15 cellular contexts compared by ENCODE assay signal in genomic region chr19:5045956-5046338, GRCh38.
DNase-seq lines count a peak whose midpoint lies in the region; ATAC-seq, FAIRE-seq and TF ChIP-seq lines count a peak whose summit lies in the region.
"Had no signal": no experiment of that assay in that cellular context is flagged by ENCODE, and none has a peak within 500 bp of the region (broad histone marks: within the 10 kb centered on the region; RNA-seq: fewer than 3 reads in every experiment).

No MANE protein-coding gene starts in this region.

- in situ Hi-C loops in IMR-90 (cut with MboI; ENCODE audit: low sequenced_read_pairs) = no loop called here
- in situ Hi-C loops in transverse colon (cut with MboI; ENCODE audit: low pct_ligation_motif_present in 1 of 4, low pct_unique_long_range_greater_than_20kb in 1 of 4, low sequenced_read_pairs in 3 of 4) = loop anchor here in 1 of 4 donors (25.0 kb wide), 1 partner anchor 184 kb away; the partner anchor contains the start of gene PLIN3

- H3K36me3 Mint-ChIP-seq in astrocyte (ENCODE audit: low read depth, unreplicated experiment) = peaks cover 11% of the 10 kb centered on the region

- H3K9me3 ChIP-seq in IMR-90 (ENCODE audit: control insufficient read depth, insufficient read depth, low read length) = no peaks in the 10 kb centered on the region
- no peaks in the 10 kb centered on the region for H3K9me3 ChIP-seq in astrocyte (ENCODE audit: insufficient read depth, low read depth, low read length)
- H3K9me3 ChIP-seq in mesodermal cell (ENCODE audit: control insufficient read depth, low read length) = no peaks in the 10 kb centered on the region
- no peaks in the 10 kb centered on the region for H3K9me3 ChIP-seq in transverse colon

- no peak overlapping the region for H2BK20ac ChIP-seq in IMR-90 (ENCODE audit: low read depth, low read length)

- no peaks in the 10 kb centered on the region for H3K9me3 Mint-ChIP-seq in astrocyte (ENCODE audit: unreplicated experiment)
- H3K9me3 Mint-ChIP-seq: CD4-positive, CD25-positive, alpha-beta regulatory T cell; T-helper 2 cell treated with Interferon-gamma antibody and Interleukin-4, amounts not matched to agents 5 μg/mL and 100 μg/mL, for 36 hours had no signal

- H3K79me1 ChIP-seq in IMR-90 (ENCODE audit: low read depth in 1 of 2, low read length in 2 of 2) = peaks cover 5 to 62% of the 10 kb centered on the region in 2 experiments

- H3K27ac ChIP-seq in IMR-90 (ENCODE audit: insufficient read depth, low read length) (no peak overlapping the region), astrocyte (ENCODE audit: low read depth, low read length) (peak overlapping the region; percentile 8), mesodermal cell (ENCODE audit: low read depth, low read length, severe bottlenecking) (peak overlapping the region; percentile 16), transverse colon (peak overlapping the region; percentile 77 to 89 (median 82))

- H3K23ac ChIP-seq in IMR-90 (ENCODE audit: low read depth, low read length) = no peak overlapping the region

- H2AFZ ChIP-seq in IMR-90 (replicated peaks; ENCODE audit: low read length, poor library complexity) (peak overlapping the region; percentile 12), astrocyte (ENCODE audit: low read depth, low read length) (no peak overlapping the region)

- FAIRE-seq in astrocyte (lab: Jason Lieb, UNC) = no peak
- FAIRE-seq: K562 had no signal

- H2BK120ac ChIP-seq in IMR-90 (ENCODE audit: low read depth, low read length) = no peak overlapping the region

- H4K5ac ChIP-seq in IMR-90 (ENCODE audit: low read depth, low read length) = no peak overlapping the region

- TF ChIP-seq CTCF in IMR-90 (conservative IDR thresholded peaks at IDR 0.05; ENCODE audit: low read depth, low read length) (no peak), astrocyte (IDR thresholded peaks at IDR 0.05; ENCODE audit: insufficient read depth, low read depth, low read length) (no peak), transverse colon (IDR thresholded peaks at IDR 0.05) (peak in 1 of 5 experiments; percentile 4)

- H3K4ac ChIP-seq in IMR-90 (ENCODE audit: low read depth, low read length) = no peak overlapping the region

- TF ChIP-seq RAD21 in IMR-90 (IDR thresholded peaks at IDR 0.05; ENCODE audit: low read length) = no peak

- H3K27me3 ChIP-seq in IMR-90 (ENCODE audit: control insufficient read depth, insufficient read depth, low read length) (no peaks in the 10 kb centered on the region), astrocyte (ENCODE audit: insufficient read depth, low read length) (no peaks in the 10 kb centered on the region), transverse colon (no peaks in the 10 kb centered on the region)

- no peak overlapping the region for H2AK9ac ChIP-seq in IMR-90 (replicated peaks; ENCODE audit: low read depth, low read length, poor library complexity)

- BruUV-seq in IMR-90 (replicated peaks; lab: Mats Ljungman, UMichigan) = no TSS peak

- H3K9ac ChIP-seq in IMR-90 (ENCODE audit: low read depth, low read length) (no peak overlapping the region), astrocyte (ENCODE audit: low read length) (no peak overlapping the region)

- no peak overlapping the region for H3K4me2 ChIP-seq in IMR-90 (ENCODE audit: low read depth, low read length)
- H3K4me2 ChIP-seq in astrocyte (ENCODE audit: low read length) = peak overlapping the region; percentile 63

- H2AK5ac ChIP-seq in IMR-90 (ENCODE audit: low read depth, low read length) = no peak overlapping the region

- POLR2A ChIA-PET in IMR-90 (lab: Charles Lee; ENCODE audit: unreplicated experiment) = no interaction called here

- 70% methylated on average over 2 of the region's 8 CpGs; no CpG with 5 or more reads in 1 of the 2 experiments for WGBS in IMR-90 (ENCODE audit: extremely low coverage in 2 of 2, insufficient read length in 1 of 2), 2 experiments
- WGBS in mesodermal cell (ENCODE audit: insufficient coverage in 2 of 2), 2 experiments = 95 to 96% methylated on average over 6 to 8 of the region's 8 CpGs
- WGBS in transverse colon (ENCODE audit: low coverage in 1 of 2), 2 donors = 44 to 80% methylated on average over 1 to 8 of the region's 8 CpGs

- H3K4me3 ChIP-seq in IMR-90 (ENCODE audit: insufficient read depth, low read depth, low read length) (no peak overlapping the region), astrocyte (ENCODE audit: insufficient read depth, low read depth, low read length) (no peak overlapping the region), mesodermal cell (ENCODE audit: extremely low read depth, insufficient read depth, low read length, poor library complexity, severe bottlenecking) (no peak overlapping the region), transverse colon (no peak overlapping the region)
- H3K4me3 ChIP-seq: K562 had no signal

- no peak overlapping the region for H3K4me3 Mint-ChIP-seq in astrocyte (ENCODE audit: unreplicated experiment)
- H3K4me3 Mint-ChIP-seq: CD4-positive, CD25-positive, alpha-beta regulatory T cell; T-helper 2 cell treated with Interferon-gamma antibody and Interleukin-4, amounts not matched to agents 5 μg/mL and 100 μg/mL, for 36 hours had no signal

- no peak overlapping the region for H3K56ac ChIP-seq in IMR-90 (ENCODE audit: extremely low read depth, insufficient read depth, low read length)

- H3K79me2 ChIP-seq in astrocyte (ENCODE audit: insufficient read depth, low read length) = peaks cover 7% of the 10 kb centered on the region

- intact Hi-C loops in IMR-90 (cut with micrococcal nuclease) (no loop called here), transverse colon (cut with DNase I; ENCODE audit: low total_unique reads) (loop anchor here (10.0 kb wide), 1 partner anchor 529 kb away; no protein-coding TSS in a partner anchor)

- H4K91ac ChIP-seq in IMR-90 (ENCODE audit: insufficient read depth, low read depth, low read length) = no peak overlapping the region

- DNase-seq in IMR-90 (no peak), astrocyte (ENCODE audit: low read depth) (no peak), transverse colon (no peak), HK-2 (ENCODE audit: unreplicated experiment) (no peak), NCI-H1436 treated with DMSO at 0.1 percent for 48 hours (lab: John Stamatoyannopoulos, UW) (no peak)
- DNase-seq: activated CD4-positive, alpha-beta T cell treated with anti-CD3 and anti-CD28 coated beads, Interleukin-2, amount 50 U/mL, for 1 hour; activated T-cell treated with anti-CD3 and anti-CD28 coated beads, Interleukin-2, amount 50 U/mL, for 48 hours; CD4-positive, CD25-positive, alpha-beta regulatory T cell; NCI-H1694 treated with DMSO at 0.1 percent for 48 hours; stimulated activated CD4-positive, alpha-beta T cell treated with anti-CD3 and anti-CD28 coated beads, Interleukin-2, amount 100 ng/mL, for 24 hours had no signal

- H3K36me3 ChIP-seq in IMR-90 (ENCODE audit: control insufficient read depth, insufficient read depth, low read length) (peaks cover 34% of the 10 kb centered on the region), astrocyte (ENCODE audit: insufficient read depth, low read length) (no peaks in the 10 kb centered on the region), mesodermal cell (ENCODE audit: control insufficient read depth, insufficient read depth, low read length) (peaks cover 58% of the 10 kb centered on the region), transverse colon (no peaks in the 10 kb centered on the region)

- no peak overlapping the region for H4K8ac ChIP-seq in IMR-90 (ENCODE audit: low read depth in 2 of 2, low read length in 2 of 2)

- no peak for TF ChIP-seq POLR2A in IMR-90 (IDR thresholded peaks at IDR 0.05; ENCODE audit: low read depth, low read length)
- TF ChIP-seq POLR2A in transverse colon (IDR thresholded peaks at IDR 0.05) = no peak

- dilution Hi-C loops in IMR-90 (cut with HindIII; ENCODE audit: low sequenced_read_pairs, unreplicated experiment) = no loop called here

- no peaks in the 10 kb centered on the region for H3K27me3 Mint-ChIP-seq in astrocyte (ENCODE audit: low read depth, unreplicated experiment)
- H3K27me3 Mint-ChIP-seq: CD4-positive, CD25-positive, alpha-beta regulatory T cell had no signal

- H3K4me1 ChIP-seq in IMR-90 (ENCODE audit: control insufficient read depth, insufficient read depth, low read length) (peaks cover 21% of the 10 kb centered on the region), astrocyte (ENCODE audit: insufficient read depth, low read length) (peaks cover 33% of the 10 kb centered on the region), mesodermal cell (ENCODE audit: control insufficient read depth, insufficient read depth, low read length, poor library complexity, severe bottlenecking) (peaks cover 22% of the 10 kb centered on the region), transverse colon (peaks cover 27 to 44% (median 40%) of the 10 kb centered on the region in 4 donors)

- CTCF ChIA-PET in IMR-90 (lab: Yijun Ruan, JAX) = interaction anchor here (1.2 kb wide), 1 partner anchor 236 kb away, joined by 6 read pairs; no protein-coding TSS in a partner anchor

- no peak overlapping the region for H3K18ac ChIP-seq in IMR-90 (ENCODE audit: low read depth, low read length)

- peaks cover 65% of the 10 kb centered on the region for H4K20me1 ChIP-seq in IMR-90 (ENCODE audit: insufficient read depth, low read length)
- peaks cover 51% of the 10 kb centered on the region for H4K20me1 ChIP-seq in astrocyte (ENCODE audit: insufficient read depth, low read length)

- TF ChIP-seq EP300 in transverse colon (IDR thresholded peaks at IDR 0.05; ENCODE audit: low read depth) = no peak

- H2BK15ac ChIP-seq in IMR-90 (ENCODE audit: low read depth, low read length) = no peak overlapping the region

- H3K27ac Mint-ChIP-seq in astrocyte (ENCODE audit: unreplicated experiment) = peak overlapping the region; percentile 77
- H3K27ac Mint-ChIP-seq: T-helper 2 cell treated with Interferon-gamma antibody and Interleukin-4, amounts not matched to agents 5 μg/mL and 100 μg/mL, for 36 hours had no signal

- H3K14ac ChIP-seq in IMR-90 (replicated peaks; ENCODE audit: low read depth, low read length) = no peak overlapping the region

- H3K4me1 Mint-ChIP-seq in astrocyte (ENCODE audit: low read depth, unreplicated experiment) = peaks cover 21% of the 10 kb centered on the region

- ATAC-seq in IMR-90 (ENCODE audit: low read depth) = no peak
- ATAC-seq in GM18502 (IDR thresholded peaks at IDR 0.05; ENCODE audit: poor library complexity, unreplicated experiment) = no peak
- no peak for ATAC-seq in GM21528 (IDR thresholded peaks at IDR 0.05; ENCODE audit: low FRiP score, unreplicated experiment)
- ATAC-seq: K562 had no signal

- peaks cover 2% of the 10 kb centered on the region; the same call in 1 of the 2 replicates for H3K9me1 ChIP-seq in IMR-90 (ENCODE audit: insufficient read depth, low read length)

- no peak overlapping the region for H2BK5ac ChIP-seq in IMR-90 (ENCODE audit: low read depth, low read length, poor library complexity, severe bottlenecking)

TF ChIP-seq in IMR-90, 13 proteins besides CTCF, POLR2A, EP300 and RAD21 (continues in another document):
- TF ChIP-seq SMC3 (IDR thresholded peaks at IDR 0.05; ENCODE audit: low read depth, low read length) (no peak), USF2 (IDR thresholded peaks at IDR 0.05; ENCODE audit: low read depth, low read length) (no peak)
